ENCODE assay signal across 25 cellular contexts in genomic region chr17:73240561-73240960, GRCh38. TPM values are rescaled to one million over a fixed set of nuclear protein-coding genes. Genes with fewer than 3 reads are reported as not detected.
DNase-seq lines count a peak whose midpoint lies in the region; ATAC-seq, FAIRE-seq and TF ChIP-seq lines count a peak whose summit lies in the region.
"Had no signal": no experiment of that assay in that cellular context is flagged by ENCODE, and none has a peak within 500 bp of the region (broad histone marks: within the 10 kb centered on the region; RNA-seq: fewer than 3 reads in every experiment).

No MANE protein-coding gene starts in this region.

- peak; percentile 31 for DNase-seq in RWPE1 (ENCODE audit: low spot score)
- DNase-seq in K562 (ENCODE audit: extremely low read depth in 1 of 4, low spot score in 3 of 4), result no peak
- no peak for DNase-seq in epithelial cell of prostate (ENCODE audit: low read depth, low spot score)
- no peak for DNase-seq in activated T-cell treated with anti-CD3 and anti-CD28 coated beads, Interleukin-2, amount 50 U/mL, for 24 hours
- DNase-seq in activated naive CD4-positive, alpha-beta T cell treated with anti-CD3 and anti-CD28 coated beads for 36 hours, result no peak
- DNase-seq: C1 segment of cervical spinal cord; Caco-2; CD8-positive, alpha-beta T cell; HFFc6; NCI-H1092 treated with DMSO at 0.1 percent for 48 hours; NCI-H1436 treated with DMSO at 0.1 percent for 48 hours; NCI-H187 treated with DMSO at 0.1 percent for 48 hours; NCI-H2171 treated with DMSO at 0.1 percent for 48 hours; NCI-H446; NCI-H524 treated with DMSO at 0.1 percent for 48 hours; NCI-H774; Right ventricle myocardium superior had no signal

- WGBS in K562 (ENCODE audit: insufficient coverage, low coverage, missing lambda C conversion rate), result 33% methylated on average over 2 of the region's 2 CpGs

- H3K9me3 ChIP-seq in K562 (replicated peaks; ENCODE audit: control insufficient read depth, insufficient read depth, low read depth, low read length) (no peaks in the 10 kb centered on the region), parathyroid adenoma (ENCODE audit: control insufficient read depth, low read length) (no peaks in the 10 kb centered on the region)
- H3K9me3 ChIP-seq: A549, Caco-2, HAP-1, SJSA1 had no signal

- H3K79me2 ChIP-seq in K562 (ENCODE audit: control insufficient read depth, insufficient read depth, low read length) (peaks cover 27% of the 10 kb centered on the region; the same call in 2 of the 3 replicates), parathyroid adenoma (no peaks in the 10 kb centered on the region)

- TF ChIP-seq RAD21 in K562 (CRISPR knock-in tag; conservative IDR thresholded peaks at IDR 0.05 in 1 of 2, IDR thresholded peaks at IDR 0.05 in 1 of 2), result no peak

- CTCF ChIA-PET in RWPE1 (lab: Yijun Ruan, JAX), result no interaction called here
- CTCF ChIA-PET in K562 (lab: Yijun Ruan, JAX; ENCODE audit: low intra/inter-chr PET ratio), result no interaction called here
- CTCF ChIA-PET in activated naive CD4-positive, alpha-beta T cell treated with anti-CD3 and anti-CD28 coated beads for 36 hours (lab: Charles Lee), result interaction anchor here (1.5 kb wide), 1 partner anchor 15 kb away, joined by 5 read pairs; no protein-coding TSS in a partner anchor

- no peaks in the 10 kb centered on the region for H3K27me3 ChIP-seq in K562 (ENCODE audit: control insufficient read depth in 2 of 2, insufficient read depth in 2 of 2, low read length in 2 of 2)
- H3K27me3 ChIP-seq in parathyroid adenoma (ENCODE audit: control insufficient read depth, insufficient read depth, low read length), result no peaks in the 10 kb centered on the region
- H3K27me3 ChIP-seq: SJSA1 had no signal

- TF ChIP-seq CTCF in RWPE1 (conservative IDR thresholded peaks at IDR 0.05; ENCODE audit: low read depth), result no peak
- TF ChIP-seq CTCF in K562 (IDR thresholded peaks at IDR 0.05 in 2 of 3, conservative IDR thresholded peaks at IDR 0.05 in 1 of 3; ENCODE audit: insufficient read depth in 2 of 3, low read depth in 1 of 3, low read length in 3 of 3), result no peak
- TF ChIP-seq CTCF in parathyroid adenoma (IDR thresholded peaks at IDR 0.05), result no peak

- no peaks in the 10 kb centered on the region for H3K9me3 Mint-ChIP-seq in activated T-cell treated with anti-CD3 and anti-CD28 coated beads, Interleukin-2, amount 50 U/mL, for 24 hours
- no peaks in the 10 kb centered on the region for H3K9me3 Mint-ChIP-seq in activated naive CD4-positive, alpha-beta T cell treated with anti-CD3 and anti-CD28 coated beads for 36 hours
- H3K9me3 Mint-ChIP-seq: CD8-positive, alpha-beta T cell; GM23338; HFFc6; IgD-negative memory B cell had no signal

- peaks cover 3 to 6% of the 10 kb centered on the region in 2 experiments; a peak in 3 of 5 replicates for H3K4me1 ChIP-seq in K562 (replicated peaks in 1 of 2; ENCODE audit: control insufficient read depth in 2 of 2, insufficient read depth in 2 of 2, low read length in 2 of 2)
- no peaks in the 10 kb centered on the region for H3K4me1 ChIP-seq in parathyroid adenoma
- H3K4me1 ChIP-seq: A549, Caco-2, SJSA1 had no signal

- in situ Hi-C loops in K562 (cut with MboI), result no loop called here

- ATAC-seq in K562, result peak; percentile 34; the same call in 1 of the 3 replicates
- no peak for ATAC-seq in GM21786 (IDR thresholded peaks at IDR 0.05; ENCODE audit: unreplicated experiment)
- ATAC-seq: A549; CD8-positive, alpha-beta T cell; GM23338 had no signal

- intact Hi-C loops in K562 (cut with micrococcal nuclease), result no loop called here
- intact Hi-C loops in activated naive CD4-positive, alpha-beta T cell treated with anti-CD3 and anti-CD28 coated beads for 36 hours (cut with micrococcal nuclease), result loop anchor here (5.0 kb wide), 1 partner anchor 678 kb away; no protein-coding TSS in a partner anchor

- H3K36me3 ChIP-seq in K562 (ENCODE audit: control insufficient read depth, insufficient read depth, low read length) (peaks cover 72% of the 10 kb centered on the region), parathyroid adenoma (ENCODE audit: control insufficient read depth, insufficient read depth, low read length) (no peaks in the 10 kb centered on the region)

- no peak overlapping the region for H3K4me3 Mint-ChIP-seq in activated T-cell treated with anti-CD3 and anti-CD28 coated beads, Interleukin-2, amount 50 U/mL, for 24 hours
- no peak overlapping the region for H3K4me3 Mint-ChIP-seq in activated naive CD4-positive, alpha-beta T cell treated with anti-CD3 and anti-CD28 coated beads for 36 hours
- H3K4me3 Mint-ChIP-seq: CD8-positive, alpha-beta T cell; GM23338; HFFc6; IgD-negative memory B cell had no signal

- H3K9ac ChIP-seq in K562 (ENCODE audit: insufficient read depth in 1 of 2, low read depth in 2 of 2, low read length in 2 of 2) (no peak overlapping the region), parathyroid adenoma (no peak overlapping the region)

- no peak overlapping the region for H3K27ac Mint-ChIP-seq in activated T-cell treated with anti-CD3 and anti-CD28 coated beads, Interleukin-2, amount 50 U/mL, for 24 hours
- no peak overlapping the region for H3K27ac Mint-ChIP-seq in activated naive CD4-positive, alpha-beta T cell treated with anti-CD3 and anti-CD28 coated beads for 36 hours
- H3K27ac Mint-ChIP-seq: CD8-positive, alpha-beta T cell; GM23338; HFFc6; IgD-negative memory B cell had no signal

- H4K20me1 ChIP-seq in K562 (replicated peaks; ENCODE audit: control insufficient read depth, insufficient read depth, low read length), result peaks cover 5% of the 10 kb centered on the region; the same call in 1 of the 2 replicates

- no peak overlapping the region for H3K4me3 ChIP-seq in K562
- H3K4me3 ChIP-seq in parathyroid adenoma (ENCODE audit: low read depth, low read length), result no peak overlapping the region
- H3K4me3 ChIP-seq: A549, GM23338, HAP-1, SJSA1 had no signal

- peaks cover 91% of the 10 kb centered on the region for H3K36me3 Mint-ChIP-seq in activated T-cell treated with anti-CD3 and anti-CD28 coated beads, Interleukin-2, amount 50 U/mL, for 24 hours (ENCODE audit: low read depth)
- peaks cover 32% of the 10 kb centered on the region for H3K36me3 Mint-ChIP-seq in activated naive CD4-positive, alpha-beta T cell treated with anti-CD3 and anti-CD28 coated beads for 36 hours (ENCODE audit: low read depth)

- H3K27ac ChIP-seq in RWPE1, result no peak overlapping the region
- H3K27ac ChIP-seq in K562 (ENCODE audit: extremely low read depth, low read depth, low read length), result no peak overlapping the region
- H3K27ac ChIP-seq in epithelial cell of prostate, result peak overlapping the region; percentile 40
- no peak overlapping the region for H3K27ac ChIP-seq in parathyroid adenoma
- H3K27ac ChIP-seq: A549, SJSA1 had no signal

- peaks cover 48% of the 10 kb centered on the region for H3K4me1 Mint-ChIP-seq in activated T-cell treated with anti-CD3 and anti-CD28 coated beads, Interleukin-2, amount 50 U/mL, for 24 hours (ENCODE audit: low read depth)
- H3K4me1 Mint-ChIP-seq in activated naive CD4-positive, alpha-beta T cell treated with anti-CD3 and anti-CD28 coated beads for 36 hours (ENCODE audit: low read depth), result peaks cover 34% of the 10 kb centered on the region
- H3K4me1 Mint-ChIP-seq: GM23338 had no signal

- BruUV-seq in K562 (replicated peaks; lab: Mats Ljungman, UMichigan), result no TSS peak

- no peak for TF ChIP-seq POLR2A in K562 (conservative IDR thresholded peaks at IDR 0.05)

- no peak overlapping the region for H3K4me2 ChIP-seq in K562 (ENCODE audit: insufficient read depth, low read length)
- peak overlapping the region; percentile 12 for H3K4me2 ChIP-seq in parathyroid adenoma (ENCODE audit: low read length)
- H3K4me2 ChIP-seq: A549, GM23338 had no signal

- no peak for TF ChIP-seq EP300 in K562 (IDR thresholded peaks at IDR 0.05; ENCODE audit: low read length)

- no peak for FAIRE-seq in K562 (lab: Jason Lieb, UNC)
- FAIRE-seq: A549, G401.6 had no signal

- no peak overlapping the region for H2AFZ ChIP-seq in K562 (ENCODE audit: low read depth, low read length)
- no peak overlapping the region for H2AFZ ChIP-seq in parathyroid adenoma
- H2AFZ ChIP-seq: GM23338 had no signal

- H3K27me3 Mint-ChIP-seq in activated T-cell treated with anti-CD3 and anti-CD28 coated beads, Interleukin-2, amount 50 U/mL, for 24 hours, result no peaks in the 10 kb centered on the region
- H3K27me3 Mint-ChIP-seq in activated naive CD4-positive, alpha-beta T cell treated with anti-CD3 and anti-CD28 coated beads for 36 hours (ENCODE audit: low read depth), result no peaks in the 10 kb centered on the region
- H3K27me3 Mint-ChIP-seq: IgD-negative memory B cell had no signal

- no peaks in the 10 kb centered on the region for H3K9me1 ChIP-seq in K562 (ENCODE audit: control insufficient read depth, insufficient read depth, low read length)

- POLR2A ChIA-PET in RWPE1 (lab: Yijun Ruan, JAX; ENCODE audit: low non-redundant PET) (no interaction called here), K562 (lab: Yijun Ruan, JAX) (interaction anchor here (0.5 kb wide), 2 partner anchors 118 to 283 kb away, joined by 3 to 4 read pairs; no protein-coding TSS in a partner anchor)

RNA-seq across cellular contexts. Expression of gene CPSF4L, which starts 21.1 kb away (rescaled TPM):
- total RNA-seq in K562 (2011; cell fraction: chromatin; rRNA removed; ENCODE audit: low replicate concordance), result not detected in 2 replicates
- total RNA-seq in K562 (2011; cell fraction: nucleolus; rRNA removed), result not detected in 2 replicates
- total RNA-seq in K562 (2011; cell fraction: nucleoplasm; rRNA removed), result not detected in 2 replicates
- not detected in 2 replicates for total RNA-seq in K562 (2014; rRNA removed)
- total RNA-seq in K562 (2014; rRNA removed; fragmentation: Illumina TruSeq; extraction: Trizol), result not detected in 2 replicates
- total RNA-seq in K562 (2015; rRNA removed; fragmentation: Illumina TruSeq; extraction: Trizol), result not detected in 2 replicates
- total RNA-seq in K562 (2021), result not detected in 2 replicates
- polyA plus RNA-seq in K562 (2011; rRNA removed), result not detected in 2 replicates
- not detected in 2 replicates for polyA plus RNA-seq in K562 (2011; cell fraction: cytosol; rRNA removed)
- polyA plus RNA-seq in K562 (2011; cell fraction: nucleus; rRNA removed), result 0.08 TPM in 1 of 2 replicates, not detected in the other
- polyA plus RNA-seq in K562 (2012), result not detected in 2 replicates
- polyA plus RNA-seq in K562 (2014; fragmentation: Illumina TruSeq; extraction: Trizol), result not detected in 2 replicates
- polyA plus RNA-seq in K562 (2014; fragmentation: Nextera tagmentation; extraction: Ambion mirVana), result not detected
- not detected in 2 replicates for polyA plus RNA-seq in K562 (2014; rRNA removed)
- not detected in 2 replicates for polyA minus RNA-seq in K562 (2011; rRNA and poly(A)+ RNA removed)
- polyA minus RNA-seq in K562 (2011; cell fraction: cytosol; rRNA and poly(A)+ RNA removed), result not detected in 2 replicates
- polyA minus RNA-seq in K562 (2011; cell fraction: nucleus; rRNA and poly(A)+ RNA removed), result not detected in 2 replicates
- not detected for total RNA-seq in activated naive CD4-positive, alpha-beta T cell treated with anti-CD3 and anti-CD28 coated beads for 36 hours
- total RNA-seq: Caco-2; CD8-positive, alpha-beta T cell; GM23338; HFFc6; Right ventricle myocardium superior had no signal
- polyA plus RNA-seq: GM23338, IgD-negative memory B cell had no signal

RNA-seq across cellular contexts. Expression of gene COG1, which starts 47.7 kb away (rescaled TPM):
- total RNA-seq in K562 (2011; cell fraction: chromatin; rRNA removed; ENCODE audit: low replicate concordance), result 66.6 and 89.3 TPM in 2 replicates
- total RNA-seq in K562 (2011; cell fraction: nucleolus; rRNA removed), result 46.7 and 60.0 TPM in 2 replicates
- 49.8 and 61.1 TPM in 2 replicates for total RNA-seq in K562 (2011; cell fraction: nucleoplasm; rRNA removed)
- 10.8 and 16.6 TPM in 2 replicates for total RNA-seq in K562 (2014; rRNA removed)
- total RNA-seq in K562 (2014; rRNA removed; fragmentation: Illumina TruSeq; extraction: Trizol), result 12.3 and 14.0 TPM in 2 replicates
- total RNA-seq in K562 (2015; rRNA removed; fragmentation: Illumina TruSeq; extraction: Trizol), result 13.8 and 18.5 TPM in 2 replicates
- 23.9 and 26.8 TPM in 2 replicates for total RNA-seq in K562 (2021)
- polyA plus RNA-seq in K562 (2011; rRNA removed), result 16.2 and 22.8 TPM in 2 replicates
- polyA plus RNA-seq in K562 (2011; cell fraction: cytosol; rRNA removed), result 13.1 and 18.9 TPM in 2 replicates
- polyA plus RNA-seq in K562 (2011; cell fraction: nucleus; rRNA removed), result 55.2 and 65.8 TPM in 2 replicates
- polyA plus RNA-seq in K562 (2012), result 23.6 and 25.0 TPM in 2 replicates
- 19.6 and 28.3 TPM in 2 replicates for polyA plus RNA-seq in K562 (2014; fragmentation: Illumina TruSeq; extraction: Trizol)
- polyA plus RNA-seq in K562 (2014; fragmentation: Nextera tagmentation; extraction: Ambion mirVana), result 1 to 10 TPM; 9.5 to 9.9 TPM
- 12.9 and 13.9 TPM in 2 replicates for polyA plus RNA-seq in K562 (2014; rRNA removed)
- 20.6 and 23.9 TPM in 2 replicates for polyA minus RNA-seq in K562 (2011; rRNA and poly(A)+ RNA removed)
- polyA minus RNA-seq in K562 (2011; cell fraction: cytosol; rRNA and poly(A)+ RNA removed), result 15.8 and 17.8 TPM in 2 replicates
- polyA minus RNA-seq in K562 (2011; cell fraction: nucleus; rRNA and poly(A)+ RNA removed), result 42.4 and 45.0 TPM in 2 replicates
- 10 to 100 TPM; 31.4 to 32.1 TPM for total RNA-seq in activated naive CD4-positive, alpha-beta T cell treated with anti-CD3 and anti-CD28 coated beads for 36 hours
